ENCODE assay signal across 8 cellular contexts in the genomic region with DNA sequence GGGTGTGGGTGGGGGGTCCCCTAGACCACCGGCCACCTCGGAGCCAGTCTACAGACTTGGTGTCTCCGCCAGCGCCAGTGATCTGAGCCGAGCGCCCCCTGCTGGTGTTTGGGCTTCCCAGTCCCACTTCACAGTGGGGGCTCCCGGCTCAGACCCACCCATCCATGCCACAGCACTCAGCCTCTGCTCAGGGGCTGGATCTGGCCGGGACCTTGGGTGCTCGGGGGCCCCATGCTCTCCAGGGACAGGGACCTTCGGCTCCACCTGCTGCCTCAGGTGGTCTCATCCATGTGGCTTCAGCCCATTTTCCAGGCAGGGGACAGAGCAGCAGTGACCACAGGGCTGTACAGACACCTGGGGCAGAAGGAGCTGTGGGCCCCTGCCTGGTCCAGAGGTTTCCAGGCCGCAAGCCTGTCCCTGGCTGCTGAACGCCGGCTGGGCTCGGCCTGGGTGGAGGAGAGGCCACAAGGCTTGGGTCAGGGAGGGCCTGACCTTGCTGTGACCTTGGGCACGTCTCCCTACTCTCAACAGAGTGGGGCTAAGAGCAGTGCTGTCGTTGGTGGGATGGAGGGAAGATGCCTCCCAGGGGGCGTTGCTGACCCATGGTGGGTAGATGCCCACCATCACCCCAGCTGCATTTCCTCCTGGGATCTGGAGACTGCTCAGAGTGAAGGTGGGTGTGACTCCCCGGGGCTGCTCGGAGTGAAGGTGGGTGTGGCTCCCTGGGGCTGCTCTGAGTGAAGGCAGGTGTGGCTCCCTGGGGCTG.
DNase-seq lines count a peak whose midpoint lies in the region; ATAC-seq and TF ChIP-seq lines count a peak whose summit lies in the region.

No MANE protein-coding gene starts in this region.

- intact Hi-C loops in stomach (cut with DNase I; ENCODE audit: low total_unique reads): no loop called here

- H3K4me1 ChIP-seq in iPS-15b (ENCODE audit: control insufficient read depth, insufficient read depth, low read length): peaks cover 14% of the 10 kb centered on the region
- peaks cover 4 to 29% (median 17%) of the 10 kb centered on the region in 4 donors for H3K4me1 ChIP-seq in stomach

- ATAC-seq in HG03139 (IDR thresholded peaks at IDR 0.05; ENCODE audit: unreplicated experiment): no peak
- no peak for ATAC-seq in GM21717 (IDR thresholded peaks at IDR 0.05; ENCODE audit: unreplicated experiment)

- DNase-seq in activated T-cell treated with anti-CD3 and anti-CD28 coated beads for 1 hour (ENCODE audit: low read depth) (peak; percentile 24), activated T-cell treated with anti-CD3 and anti-CD28 coated beads for 4 hours (no peak), stomach (no peak), foreskin melanocyte (no peak)
- peak; percentile 19 for DNase-seq in activated CD4-positive, alpha-beta T cell treated with anti-CD3 and anti-CD28 coated beads, Interleukin-2, amount 50 U/mL, for 1 hour

- 37 to 62% (median 40%) methylated on average over 8 to 19 of the region's 19 CpGs for WGBS in stomach, 5 donors

- TF ChIP-seq EP300 in stomach (IDR thresholded peaks at IDR 0.05): no peak

- H3K27ac ChIP-seq in stomach: peak overlapping the region in 3 of 5 donors; percentile 68 to 72 (median 69)

- H3K4me3 ChIP-seq in iPS-15b (ENCODE audit: low read depth, low read length): no peak overlapping the region
- no peak overlapping the region for H3K4me3 ChIP-seq in stomach

- H3K27me3 ChIP-seq in iPS-15b (ENCODE audit: control insufficient read depth, insufficient read depth, low read length) (no peaks in the 10 kb centered on the region), stomach (peaks cover 0 to 53% (median 0%) of the 10 kb centered on the region in 3 donors)

- no peaks in the 10 kb centered on the region for H3K9me3 ChIP-seq in iPS-15b (ENCODE audit: control insufficient read depth, insufficient read depth, low read length)
- H3K9me3 ChIP-seq in stomach: peaks cover 6 to 12% (median 9%) of the 10 kb centered on the region in 4 donors

- no peaks in the 10 kb centered on the region for H3K36me3 ChIP-seq in iPS-15b (ENCODE audit: control insufficient read depth, insufficient read depth, low read length)
- no peaks in the 10 kb centered on the region for H3K36me3 ChIP-seq in stomach

- peak in 1 of 7 experiments; percentile 24 for TF ChIP-seq CTCF in stomach (IDR thresholded peaks at IDR 0.05)

- H3K9ac ChIP-seq in iPS-15b (ENCODE audit: low read depth, low read length): peak overlapping the region; percentile 24

- TF ChIP-seq POLR2A in stomach (IDR thresholded peaks at IDR 0.05): no peak

Comparison
In these comparisons a context has a peak if more than half of its experiments do, and no peak if none do; other contexts are left out.
1. DNase-seq: peak in activated T-cell treated with anti-CD3 and anti-CD28 coated beads for 1 hour (single experiment) and activated CD4-positive, alpha-beta T cell treated with anti-CD3 and anti-CD28 coated beads, Interleukin-2, amount 50 U/mL, for 1 hour (single experiment); none in activated T-cell treated with anti-CD3 and anti-CD28 coated beads for 4 hours (single experiment), stomach (single experiment) and foreskin melanocyte (single experiment).